ENCODE assay signal across 34 cellular contexts in genomic region chr6:9901376-9901775, GRCh38.
"Had no signal": no experiment of that assay in that cellular context is flagged by ENCODE, and none has a peak within 500 bp of the region (broad histone marks: within the 10 kb centered on the region; RNA-seq: fewer than 3 reads in every experiment).

No MANE protein-coding gene starts in this region.

- H3K36me3 ChIP-seq: MG63 had no signal

- H3K27me3 ChIP-seq: MG63 had no signal

- H3K4me3 ChIP-seq: MG63 had no signal

- H3K9me3 ChIP-seq: MG63 had no signal

- DNase-seq: Karpas-422, Kasumi-1, MG63, MM.1S, MV-4-11, NCI-H1048, NCI-H1092, NCI-H1092 treated with DMSO at 0.1 percent for 48 hours, NCI-H1105, NCI-H1105 treated with DMSO at 0.1 percent for 48 hours, NCI-H1417, NCI-H1417 treated with DMSO at 0.1 percent for 48 hours, NCI-H1436, NCI-H1436 treated with DMSO at 0.1 percent for 48 hours, NCI-H146, NCI-H1694, NCI-H1694 treated with DMSO at 0.1 percent for 48 hours, NCI-H187, NCI-H187 treated with DMSO at 0.1 percent for 48 hours, NCI-H1930, NCI-H2029, NCI-H2029 treated with DMSO at 0.1 percent for 48 hours, NCI-H2081, NCI-H2081 treated with DMSO at 0.1 percent for 48 hours, NCI-H2107, NCI-H2171, NCI-H2171 treated with DMSO at 0.1 percent for 48 hours, NCI-H2227 treated with DMSO at 0.1 percent for 48 hours, NCI-H226, NCI-H345, NCI-H446, NCI-H446 treated with DMSO at 0.1 percent for 48 hours, NCI-H510A, NCI-H510A treated with DMSO at 0.1 percent for 48 hours had no signal
